ENCODE assay signal across 8 cellular contexts in genomic region chr19:40604647-40605200, GRCh38. TPM values are rescaled to one million over a fixed set of nuclear protein-coding genes. Genes with fewer than 3 reads are reported as not detected.
DNase-seq lines count a peak whose midpoint lies in the region; ATAC-seq and TF ChIP-seq lines count a peak whose summit lies in the region.

No MANE protein-coding gene starts in this region.

- H3K36me3 Mint-ChIP-seq in progenitor cell of endocrine pancreas (ENCODE audit: insufficient read depth), result no peaks in the 10 kb centered on the region

- POLR2A ChIA-PET in OCI-LY7 (lab: Charles Lee), result interaction anchor here (0.6 kb wide), 1 partner anchor 292 kb away, joined by 5 read pairs; no protein-coding TSS in a partner anchor

- no peaks in the 10 kb centered on the region for H3K9me2 ChIP-seq in OCI-LY7 (ENCODE audit: insufficient read depth, low read length)

- H3K36me3 ChIP-seq in OCI-LY7 (ENCODE audit: insufficient read depth, low read length), result no peaks in the 10 kb centered on the region

- H3K4me3 Mint-ChIP-seq in progenitor cell of endocrine pancreas (ENCODE audit: low read depth), result peak overlapping the region; percentile 59

- BruUV-seq in OCI-LY7 (replicated peaks; lab: Mats Ljungman, UMichigan), result no TSS peak

- H3K4me3 ChIP-seq in OCI-LY7 (ENCODE audit: low read depth, low read length, poor library complexity, severe bottlenecking), result peak overlapping the region; percentile 66
- H3K4me3 ChIP-seq in epithelial cell of proximal tubule (ENCODE audit: low read depth, low read length), result peak overlapping the region; percentile 67

- no peaks in the 10 kb centered on the region for H4K20me1 ChIP-seq in OCI-LY7 (ENCODE audit: insufficient read depth, low read length)

- H3K4me1 ChIP-seq in OCI-LY7 (ENCODE audit: insufficient read depth, low read length, poor library complexity, severe bottlenecking), result peaks cover 58% of the 10 kb centered on the region

- intact Hi-C loops in OCI-LY7 (cut with micrococcal nuclease; ENCODE audit: unreplicated experiment), result loop anchor here (1.0 to 10.0 kb wide), 4 partner anchors 30 to 320 kb away; partner anchors contain the start of genes AKT2, C19orf47, MIA and PLD3

- peak; percentile 40 for DNase-seq in ELF-1 (ENCODE audit: low read depth, low spot score)
- peak; percentile 39 for DNase-seq in OCI-LY7 (ENCODE audit: low spot score)
- no peak for DNase-seq in epithelial cell of proximal tubule (ENCODE audit: low read depth)
- no peak for DNase-seq in progenitor cell of endocrine pancreas (ENCODE audit: low spot score, unreplicated experiment)
- DNase-seq in NCI-H2081 treated with DMSO at 0.1 percent for 48 hours (lab: John Stamatoyannopoulos, UW), result no peak
- DNase-seq in GOT3 (lab: John Stamatoyannopoulos, UW), result no peak
- no peak for DNase-seq in COR-L47 (lab: John Stamatoyannopoulos, UW)

- ATAC-seq in GM21515 (IDR thresholded peaks at IDR 0.05; ENCODE audit: unreplicated experiment), result no peak

- H3K4me1 Mint-ChIP-seq in progenitor cell of endocrine pancreas (ENCODE audit: low read depth), result peaks cover 13% of the 10 kb centered on the region

- H3K9me3 Mint-ChIP-seq in progenitor cell of endocrine pancreas (ENCODE audit: low read depth), result no peaks in the 10 kb centered on the region

- no peak overlapping the region for H3K27ac Mint-ChIP-seq in progenitor cell of endocrine pancreas

- H3K9me3 ChIP-seq in OCI-LY7 (ENCODE audit: low read length), result no peaks in the 10 kb centered on the region

- TF ChIP-seq CTCF in OCI-LY7 (conservative IDR thresholded peaks at IDR 0.05; ENCODE audit: low read length) (no peak), epithelial cell of proximal tubule (conservative IDR thresholded peaks at IDR 0.05; ENCODE audit: low read depth, low read length) (no peak), progenitor cell of endocrine pancreas (IDR thresholded peaks at IDR 0.05; ENCODE audit: unreplicated experiment) (no peak)

- H3K27ac ChIP-seq in OCI-LY7 (ENCODE audit: low read depth, low read length, poor library complexity, severe bottlenecking), result peak overlapping the region; percentile 79

- peaks cover 80% of the 10 kb centered on the region for H3K27me3 Mint-ChIP-seq in progenitor cell of endocrine pancreas

- no peaks in the 10 kb centered on the region for H3K79me2 ChIP-seq in OCI-LY7 (ENCODE audit: insufficient read depth, low read depth, low read length)

- peak overlapping the region; percentile 97 for H3K4me2 ChIP-seq in OCI-LY7 (ENCODE audit: low read length)

- CTCF ChIA-PET in OCI-LY7 (lab: Charles Lee; ENCODE audit: unreplicated experiment), result interaction anchor here (1.0 kb wide), 1 partner anchor 31 kb away, joined by 3 read pairs; no protein-coding TSS in a partner anchor

- H2AFZ ChIP-seq in OCI-LY7 (ENCODE audit: low read length), result peak overlapping the region; percentile 62

RNA-seq across cellular contexts. Expression of gene LTBP4, which starts 3.6 kb away (rescaled TPM):
- 22.1 and 44.5 TPM in 2 replicates for total RNA-seq in OCI-LY7 (2014; rRNA removed; shearing (Covaris generic))
- total RNA-seq in OCI-LY7 (2022), result 108 and 121 TPM in 2 replicates
- total RNA-seq in epithelial cell of proximal tubule, result 24.4 and 149 TPM in 2 replicates
- 25.4 TPM in 2 replicates for total RNA-seq in progenitor cell of endocrine pancreas

RNA-seq across cellular contexts. Expression of gene SHKBP1, which starts 28.1 kb away (rescaled TPM):
- 42.0 and 49.4 TPM in 2 replicates for total RNA-seq in OCI-LY7 (2014; rRNA removed; shearing (Covaris generic))
- total RNA-seq in OCI-LY7 (2022), result 115 and 130 TPM in 2 replicates
- total RNA-seq in epithelial cell of proximal tubule, result 108 and 113 TPM in 2 replicates
- total RNA-seq in progenitor cell of endocrine pancreas, result 102 and 114 TPM in 2 replicates

Comparison
In these comparisons a context has a peak if more than half of its experiments do, and no peak if none do; other contexts are left out.
1. DNase-seq: peak in ELF-1 (single experiment) and OCI-LY7 (single experiment); none in epithelial cell of proximal tubule (single experiment), progenitor cell of endocrine pancreas (single experiment), NCI-H2081 treated with DMSO at 0.1 percent for 48 hours (single experiment), GOT3 (single experiment) and COR-L47 (single experiment).